14 cellular contexts compared by ENCODE assay signal in genomic region chr6:145863988-145864616, GRCh38.
DNase-seq lines count a peak whose midpoint lies in the region; ATAC-seq and TF ChIP-seq lines count a peak whose summit lies in the region.
"Had no signal": no experiment of that assay in that cellular context is flagged by ENCODE, and none has a peak within 500 bp of the region (broad histone marks: within the 10 kb centered on the region; RNA-seq: fewer than 3 reads in every experiment).

No MANE protein-coding gene starts in this region.

- peaks cover 25% of the 10 kb centered on the region for H3K4me1 Mint-ChIP-seq in T-helper 2 cell treated with Interferon-gamma antibody and Interleukin-4, amounts not matched to agents 5 μg/mL and 100 μg/mL, for 36 hours (ENCODE audit: low read depth)

- in situ Hi-C loops in GM13977 (cut with MboI; ENCODE audit: low pct_unique_long_range_greater_than_20kb, low sequenced_read_pairs, unreplicated experiment): no loop called here

- no peaks in the 10 kb centered on the region for H3K27me3 Mint-ChIP-seq in T-helper 2 cell treated with Interferon-gamma antibody and Interleukin-4, amounts not matched to agents 5 μg/mL and 100 μg/mL, for 36 hours (ENCODE audit: low read depth)

- no peak for TF ChIP-seq CTCF in GM13977 (IDR thresholded peaks at IDR 0.05; ENCODE audit: extremely low read depth, insufficient read depth, missing control alignments)

- peak; percentile 49 for ATAC-seq in GM21423 (IDR thresholded peaks at IDR 0.05; ENCODE audit: unreplicated experiment)
- ATAC-seq in HG03159 (IDR thresholded peaks at IDR 0.05; ENCODE audit: unreplicated experiment): peak; percentile 51
- no peak for ATAC-seq in HG03097 (IDR thresholded peaks at IDR 0.05; ENCODE audit: low FRiP score, unreplicated experiment)
- ATAC-seq: sciatic nerve had no signal

- H3K4me3 Mint-ChIP-seq in T-helper 2 cell treated with Interferon-gamma antibody and Interleukin-4, amounts not matched to agents 5 μg/mL and 100 μg/mL, for 36 hours: no peak overlapping the region

- DNase-seq in GM13977 (ENCODE audit: low spot score) (peak; percentile 10), SKM-1 treated with dmso at 0.1 percent for 144 hours (lab: John Stamatoyannopoulos, UW; ENCODE audit: unreplicated experiment) (peak; percentile 73), DMS153 treated with DMSO at 0.1 percent for 48 hours (lab: John Stamatoyannopoulos, UW; ENCODE audit: unreplicated experiment) (no peak)
- no peak for DNase-seq in T-helper 2 cell treated with Interferon-gamma antibody and Interleukin-4, amounts not matched to agents 5 μg/mL and 100 μg/mL, for 36 hours (ENCODE audit: low spot score)
- DNase-seq in activated naive CD4-positive, alpha-beta T cell treated with anti-CD3 and anti-CD28 coated beads, Interleukin-2, amount 50 U/mL, for 16 hours: no peak
- DNase-seq: activated naive CD4-positive, alpha-beta T cell treated with Interleukin-2 at 50 U/mL for 16 hours; C1 segment of cervical spinal cord; effector CD8-positive, alpha-beta T cell; midbrain; NCI-H1694 had no signal

- H3K9me3 Mint-ChIP-seq in T-helper 2 cell treated with Interferon-gamma antibody and Interleukin-4, amounts not matched to agents 5 μg/mL and 100 μg/mL, for 36 hours: peaks cover 18% of the 10 kb centered on the region

- H3K27ac Mint-ChIP-seq in T-helper 2 cell treated with Interferon-gamma antibody and Interleukin-4, amounts not matched to agents 5 μg/mL and 100 μg/mL, for 36 hours: no peak overlapping the region

- peaks cover 5% of the 10 kb centered on the region for H3K36me3 Mint-ChIP-seq in T-helper 2 cell treated with Interferon-gamma antibody and Interleukin-4, amounts not matched to agents 5 μg/mL and 100 μg/mL, for 36 hours (ENCODE audit: low read depth)

Comparison
In these comparisons a context has a peak if more than half of its experiments do, and no peak if none do; other contexts are left out.
1. DNase-seq: peak in GM13977 (single experiment) and SKM-1 treated with dmso at 0.1 percent for 144 hours (single experiment); none in T-helper 2 cell treated with Interferon-gamma antibody and Interleukin-4, amounts not matched to agents 5 μg/mL and 100 μg/mL, for 36 hours (single experiment), DMS153 treated with DMSO at 0.1 percent for 48 hours (single experiment) and activated naive CD4-positive, alpha-beta T cell treated with anti-CD3 and anti-CD28 coated beads, Interleukin-2, amount 50 U/mL, for 16 hours (single experiment).